9 cellular contexts compared by ENCODE assay signal in genomic region chr11:68398870-68399865, GRCh38.
A peak's percentile ranks its signal among the peaks of the same experiment; 100 is the strongest.
DNase-seq lines count a peak whose midpoint lies in the region; TF ChIP-seq lines count a peak whose summit lies in the region.
"Had no signal": no experiment of that assay in that cellular context is flagged by ENCODE, and none has a peak within 500 bp of the region (broad histone marks: within the 10 kb centered on the region; RNA-seq: fewer than 3 reads in every experiment).

No MANE protein-coding gene starts in this region.

- TF ChIP-seq EP300 in ovary (IDR thresholded peaks at IDR 0.05), result no peak

- WGBS in ovary, 3 donors, result 25 to 32% (median 26%) methylated on average over 19 of the region's 19 CpGs

- intact Hi-C loops in cardiac septum (cut with DNase I) (loop anchor here (5.0 kb wide), 1 partner anchor 38 kb away; no protein-coding TSS in a partner anchor), ovary (cut with DNase I) (loop anchor here in 1 of 4 donors (10.0 kb wide), 1 partner anchor 46 kb away; no protein-coding TSS in a partner anchor)

- DNase-seq in SJCRH30, result no peak
- peak; percentile 87 for DNase-seq in cardiac septum (ENCODE audit: low spot score)
- peak; percentile 60 to 84 (median 70) for DNase-seq in ovary
- no peak for DNase-seq in NK-92 treated with Interleukin-12 subunit alpha and Interleukin-12 subunit beta, amount 100 ng/mL, for 24 hours (lab: John Stamatoyannopoulos, UW)
- no peak for DNase-seq in ACHN
- DNase-seq in iPS-NIHi11 (ENCODE audit: low spot score), result no peak
- DNase-seq in COR-L47 (lab: John Stamatoyannopoulos, UW), result no peak
- DNase-seq: KBM-7 had no signal

- TF ChIP-seq POLR2A in ovary (IDR thresholded peaks at IDR 0.05), result no peak

- H3K27me3 ChIP-seq in ACC112 (ENCODE audit: insufficient read depth, low read length) (no peaks in the 10 kb centered on the region), SJCRH30 (no peaks in the 10 kb centered on the region), ovary (no peaks in the 10 kb centered on the region)

- in situ Hi-C loops in ACHN (cut with HindIII; ENCODE audit: low pct_ligation_motif_present, low pct_unique_long_range_greater_than_20kb, low sequenced_read_pairs), result no loop called here

- H2AFZ ChIP-seq in ACC112 (ENCODE audit: low read length, unreplicated experiment), result peak overlapping the region; percentile 46

- H3K4me3 ChIP-seq in ACC112 (ENCODE audit: low read depth, low read length) (no peak overlapping the region), SJCRH30 (no peak overlapping the region), ovary (no peak overlapping the region)

- TF ChIP-seq CTCF in ovary (IDR thresholded peaks at IDR 0.05), result no peak

- H3K27ac ChIP-seq in ACC112 (ENCODE audit: low read depth, low read length), result no peak overlapping the region
- H3K27ac ChIP-seq in SJCRH30, result 0 out of 2 replicates have a peak overlapping the region, but pooled peaks have one; percentile 16
- peak overlapping the region; percentile 13 to 75 for H3K27ac ChIP-seq in ovary

- peaks cover 4% of the 10 kb centered on the region for H3K4me1 ChIP-seq in ACC112 (ENCODE audit: control insufficient read depth, insufficient read depth, low read length, unreplicated experiment)
- peaks cover 38% of the 10 kb centered on the region for H3K4me1 ChIP-seq in SJCRH30
- peaks cover 21% of the 10 kb centered on the region for H3K4me1 ChIP-seq in ovary (ENCODE audit: insufficient read depth)

- no peaks in the 10 kb centered on the region for H3K9me3 ChIP-seq in SJCRH30 (replicated peaks)
- H3K9me3 ChIP-seq in ovary, result no peaks in the 10 kb centered on the region

- H3K79me2 ChIP-seq in ACC112 (ENCODE audit: control insufficient read depth, insufficient read depth, low read length, unreplicated experiment), result no peaks in the 10 kb centered on the region

- H3K36me3 ChIP-seq in ACC112 (ENCODE audit: insufficient read depth, low read length), result no peaks in the 10 kb centered on the region
- H3K36me3 ChIP-seq in SJCRH30, result peaks cover 24% of the 10 kb centered on the region
- no peaks in the 10 kb centered on the region for H3K36me3 ChIP-seq in ovary

Comparison
In these comparisons a context has a peak if more than half of its experiments do, and no peak if none do; other contexts are left out.
1. DNase-seq: peak in cardiac septum (single experiment) and ovary (5 of 5); none in SJCRH30 (0 of 2), NK-92 treated with Interleukin-12 subunit alpha and Interleukin-12 subunit beta, amount 100 ng/mL, for 24 hours (single experiment), ACHN (single experiment), iPS-NIHi11 (single experiment) and COR-L47 (single experiment).